ENCODE assay signal across 26 cellular contexts in the genomic region with DNA sequence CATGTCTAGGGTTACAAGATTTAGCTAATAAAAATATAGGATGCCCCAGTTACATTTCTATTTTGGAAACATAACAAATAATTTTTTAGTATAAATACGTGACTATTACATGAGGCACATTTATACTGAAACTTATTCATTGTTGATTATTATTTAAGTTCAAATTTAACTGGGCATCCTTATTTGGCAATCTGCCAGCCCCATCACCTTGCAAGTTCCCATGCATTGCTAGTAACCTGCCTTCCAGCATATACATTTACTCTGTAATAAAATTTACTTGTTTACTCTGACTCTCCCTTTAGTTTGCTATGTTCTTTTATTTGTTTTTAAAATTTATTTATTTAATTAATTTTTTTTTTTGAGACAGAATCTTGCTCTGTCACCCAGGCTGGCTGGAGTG.
"Had no signal": no experiment of that assay in that cellular context is flagged by ENCODE, and none has a peak within 500 bp of the region (broad histone marks: within the 10 kb centered on the region; RNA-seq: fewer than 3 reads in every experiment).

No MANE protein-coding gene starts in this region.

- H3K36me3 ChIP-seq: MG63, SJCRH30 had no signal

- H3K4me2 ChIP-seq: PC-9 had no signal

- DNase-seq: Kasumi-1, KG1, MG63, NCI-H1092, NCI-H1105, NCI-H1417 treated with DMSO at 0.1 percent for 48 hours, NCI-H1436 treated with DMSO at 0.1 percent for 48 hours, NCI-H1694 treated with DMSO at 0.1 percent for 48 hours, NCI-H187 treated with DMSO at 0.1 percent for 48 hours, NCI-H2029, NCI-H2081, NCI-H2171 treated with DMSO at 0.1 percent for 48 hours, NCI-H2227 treated with DMSO at 0.1 percent for 48 hours, NCI-H345, NCI-H446, NCI-H510A treated with DMSO at 0.1 percent for 48 hours, NCI-H524 treated with DMSO at 0.1 percent for 48 hours, NCI-H526 treated with DMSO at 0.1 percent for 48 hours, NCI-H774, PC-9, SHP77, SIG-M5, SJCRH30, T-cell had no signal

- H3K36me3 Mint-ChIP-seq: T-cell had no signal

- H2AFZ ChIP-seq: PC-9 had no signal

- H3K4me1 Mint-ChIP-seq: T-cell had no signal

- H3K9me3 ChIP-seq: MG63, SJCRH30 had no signal

- H3K27ac ChIP-seq: PC-9, RWPE1, SJCRH30, SK-N-MC had no signal

- H3K4me3 Mint-ChIP-seq: T-cell had no signal

- H3K4me1 ChIP-seq: SJCRH30 had no signal

- H3K27me3 ChIP-seq: MG63, SJCRH30 had no signal

- H3K27ac Mint-ChIP-seq: T-cell had no signal

- H3K4me3 ChIP-seq: MG63, PC-9, SJCRH30, SK-N-MC had no signal

- H3K27me3 Mint-ChIP-seq: T-cell had no signal
